In genomic region chr6:143130928-143131327, GRCh38 we compare ENCODE assay signal across 30 cellular contexts.
"Had no signal": no experiment of that assay in that cellular context is flagged by ENCODE, and none has a peak within 500 bp of the region (broad histone marks: within the 10 kb centered on the region; RNA-seq: fewer than 3 reads in every experiment).

No MANE protein-coding gene starts in this region.

- H3K4me1 ChIP-seq: parathyroid adenoma, psoas muscle, suprapubic skin, transverse colon, upper lobe of right lung, uterus had no signal

- H3K27ac ChIP-seq: neutrophil, ovary, parathyroid adenoma, psoas muscle, skin epidermis, spleen, suprapubic skin, testis, tibial artery, transverse colon, upper lobe of right lung, uterus had no signal

- H3K4me3 ChIP-seq: ovary, psoas muscle, skin epidermis, smooth muscle cell, spleen, suprapubic skin, testis, tibial artery, transverse colon, upper lobe of right lung, uterus had no signal

- H3K79me2 ChIP-seq: parathyroid adenoma had no signal

- ATAC-seq: naive thymus-derived CD8-positive, alpha-beta T cell; natural killer cell treated with Interleukin-12 subunit alpha and Interleukin-12 subunit beta and Interleukin-15 and Interleukin-18, amount 100 ng/mL, for 72 hours; psoas muscle; right cardiac atrium; sciatic nerve; stimulated activated memory B cell treated with anti-CD40 and anti-IgM and Interleukin-4, amounts not matched to agents 10 μg/mL and 1 μg/mL and 100 μg/mL, for 72 hours; stimulated activated naive CD8-positive, alpha-beta T cell treated with anti-CD3 and anti-CD28 coated beads, Interleukin-15, amount 100 ng/mL, for 72 hours; stimulated activated naive CD8-positive, alpha-beta T cell treated with anti-CD3 and anti-CD28 coated beads, Interleukin-15, Interleukin-2, amounts not matched to agents 100 U/mL and 50 U/mL, for 24 hours; upper lobe of right lung had no signal

- H3K9me3 ChIP-seq: neutrophil, ovary, testis, uterus had no signal

- H2AFZ ChIP-seq: parathyroid adenoma had no signal

- H3K9ac ChIP-seq: parathyroid adenoma had no signal

- H3K27me3 ChIP-seq: neutrophil, ovary, spleen, suprapubic skin, testis, tibial artery, transverse colon, upper lobe of right lung, uterus had no signal

- H3K4me2 ChIP-seq: smooth muscle cell had no signal

- H3K36me3 ChIP-seq: neutrophil, ovary, suprapubic skin, transverse colon, upper lobe of right lung, uterus had no signal

- DNase-seq: naive thymus-derived CD8-positive, alpha-beta T cell; nephron progenitor cell; occipital lobe; ovary; posterior cingulate gyrus; psoas muscle; right cardiac atrium; spleen; stimulated activated CD4-positive, alpha-beta T cell treated with anti-CD3 and anti-CD28 coated beads, Interleukin-12 subunit alpha, Interleukin-12 subunit beta, amount 100 ng/mL, for 4 hours; stimulated activated CD4-positive, alpha-beta T cell treated with anti-CD3 and anti-CD28 coated beads, Interleukin-1b, Interleukin-23, amount 100 ng/mL, for 48 hours; stimulated activated CD4-positive, alpha-beta T cell treated with anti-CD3 and anti-CD28 coated beads, Interleukin-4, amount 100 ng/mL, for 1 hour; stimulated activated CD4-positive, alpha-beta T cell treated with anti-CD3 and anti-CD28 coated beads, Interleukin-4, amount 100 ng/mL, for 4 hours; stimulated activated CD8-positive, alpha-beta memory T cell treated with anti-CD3 and anti-CD28 coated beads, Interleukin-4, amount 100 ng/mL, for 48 hours; stimulated activated naive CD4-positive, alpha-beta T cell; stimulated activated naive CD8-positive, alpha-beta T cell treated with anti-CD3 and anti-CD28 coated beads, Interleukin-15, amount 100 ng/mL, for 72 hours; stimulated activated naive CD8-positive, alpha-beta T cell treated with anti-CD3 and anti-CD28 coated beads, Interleukin-15, Interleukin-2, amounts not matched to agents 100 U/mL and 50 U/mL, for 24 hours; substantia nigra; testis; tibial artery; transverse colon; upper lobe of right lung; uterus had no signal
